ENCODE assay signal across 32 cellular contexts in genomic region chr2:215638687-215639086, GRCh38.
"Had no signal": no experiment of that assay in that cellular context is flagged by ENCODE, and none has a peak within 500 bp of the region (broad histone marks: within the 10 kb centered on the region; RNA-seq: fewer than 3 reads in every experiment).

No MANE protein-coding gene starts in this region.

- DNase-seq: naive thymus-derived CD8-positive, alpha-beta T cell; nephron progenitor cell; nucleus accumbens; ovary; posterior cingulate gyrus; psoas muscle; right cardiac atrium; spleen; stimulated activated CD4-positive, alpha-beta T cell treated with anti-CD3 and anti-CD28 coated beads, Interleukin-12 subunit alpha, Interleukin-12 subunit beta, amount 100 ng/mL, for 4 hours; stimulated activated CD4-positive, alpha-beta T cell treated with anti-CD3 and anti-CD28 coated beads, Interleukin-1b, Interleukin-23, amount 100 ng/mL, for 48 hours; stimulated activated CD4-positive, alpha-beta T cell treated with anti-CD3 and anti-CD28 coated beads, Interleukin-4, amount 100 ng/mL, for 1 hour; stimulated activated CD4-positive, alpha-beta T cell treated with anti-CD3 and anti-CD28 coated beads, Interleukin-4, amount 100 ng/mL, for 4 hours; stimulated activated CD8-positive, alpha-beta memory T cell treated with anti-CD3 and anti-CD28 coated beads, Interleukin-4, amount 100 ng/mL, for 48 hours; stimulated activated naive CD4-positive, alpha-beta T cell; stimulated activated naive CD8-positive, alpha-beta T cell treated with anti-CD3 and anti-CD28 coated beads, Interleukin-15, amount 100 ng/mL, for 72 hours; stimulated activated naive CD8-positive, alpha-beta T cell treated with anti-CD3 and anti-CD28 coated beads, Interleukin-15, Interleukin-2, amounts not matched to agents 100 U/mL and 50 U/mL, for 24 hours; thyroid gland; trophoblast cell; upper lobe of left lung had no signal

- H3K4me1 Mint-ChIP-seq: neural crest cell; stimulated activated memory B cell treated with anti-CD40 and anti-IgM and Interleukin-4, amounts not matched to agents 10 μg/mL and 1 μg/mL and 100 μg/mL, for 72 hours; stimulated activated naive CD8-positive, alpha-beta T cell treated with anti-CD3 and anti-CD28 coated beads, Interleukin-15, amount 100 ng/mL, for 72 hours had no signal

- H3K4me3 Mint-ChIP-seq: naive thymus-derived CD8-positive, alpha-beta T cell; natural killer cell treated with Interleukin-12 subunit alpha and Interleukin-12 subunit beta and Interleukin-15 and Interleukin-18, amount 100 ng/mL, for 72 hours; nephron progenitor cell; neural crest cell; stimulated activated memory B cell treated with anti-CD40 and anti-IgM and Interleukin-4, amounts not matched to agents 10 μg/mL and 1 μg/mL and 100 μg/mL, for 72 hours; stimulated activated naive CD8-positive, alpha-beta T cell treated with anti-CD3 and anti-CD28 coated beads, Interleukin-15, amount 100 ng/mL, for 72 hours had no signal

- H3K36me3 Mint-ChIP-seq: stimulated activated memory B cell treated with anti-CD40 and anti-IgM and Interleukin-4, amounts not matched to agents 10 μg/mL and 1 μg/mL and 100 μg/mL, for 72 hours had no signal

- FAIRE-seq: urothelium cell line had no signal

- H3K27me3 Mint-ChIP-seq: progenitor cell of endocrine pancreas; stimulated activated naive CD8-positive, alpha-beta T cell treated with anti-CD3 and anti-CD28 coated beads, Interleukin-15, amount 100 ng/mL, for 72 hours had no signal

- H3K9me3 ChIP-seq: ovary, psoas muscle, thoracic aorta, thyroid gland, upper lobe of left lung, vagina had no signal

- H3K4me3 ChIP-seq: ovary, psoas muscle, skin epidermis, smooth muscle cell, spleen, thoracic aorta, thyroid gland, tibial nerve, upper lobe of left lung, vagina had no signal

- H3K27me3 ChIP-seq: neutrophil, ovary, spleen, thyroid gland, tibial nerve, upper lobe of left lung, vagina had no signal

- H3K4me2 ChIP-seq: smooth muscle cell had no signal

- H3K9ac ChIP-seq: parathyroid adenoma had no signal

- H3K79me2 ChIP-seq: parathyroid adenoma had no signal

- H3K27ac Mint-ChIP-seq: naive thymus-derived CD8-positive, alpha-beta T cell; natural killer cell treated with Interleukin-12 subunit alpha and Interleukin-12 subunit beta and Interleukin-15 and Interleukin-18, amount 100 ng/mL, for 72 hours; nephron progenitor cell; progenitor cell of endocrine pancreas; stimulated activated memory B cell treated with anti-CD40 and anti-IgM and Interleukin-4, amounts not matched to agents 10 μg/mL and 1 μg/mL and 100 μg/mL, for 72 hours; stimulated activated naive CD8-positive, alpha-beta T cell treated with anti-CD3 and anti-CD28 coated beads, Interleukin-15, amount 100 ng/mL, for 72 hours had no signal

- H3K36me3 ChIP-seq: neutrophil, ovary, spleen, thoracic aorta, thyroid gland, tibial nerve, upper lobe of left lung, vagina had no signal

- ATAC-seq: naive thymus-derived CD8-positive, alpha-beta T cell; natural killer cell treated with Interleukin-12 subunit alpha and Interleukin-12 subunit beta and Interleukin-15 and Interleukin-18, amount 100 ng/mL, for 72 hours; psoas muscle; right cardiac atrium; sciatic nerve; stimulated activated memory B cell treated with anti-CD40 and anti-IgM and Interleukin-4, amounts not matched to agents 10 μg/mL and 1 μg/mL and 100 μg/mL, for 72 hours; stimulated activated naive CD8-positive, alpha-beta T cell treated with anti-CD3 and anti-CD28 coated beads, Interleukin-15, amount 100 ng/mL, for 72 hours; stimulated activated naive CD8-positive, alpha-beta T cell treated with anti-CD3 and anti-CD28 coated beads, Interleukin-15, Interleukin-2, amounts not matched to agents 100 U/mL and 50 U/mL, for 24 hours had no signal

- H2AFZ ChIP-seq: parathyroid adenoma had no signal

- H3K27ac ChIP-seq: neutrophil, ovary, parathyroid adenoma, psoas muscle, skin epidermis, spleen, thoracic aorta, thyroid gland, tibial nerve, upper lobe of left lung, vagina had no signal

- H3K4me1 ChIP-seq: parathyroid adenoma, psoas muscle, spleen, thyroid gland, tibial nerve, upper lobe of left lung, vagina had no signal
